15 cellular contexts compared by ENCODE assay signal in genomic region chr7:67738145-67738544, GRCh38.
A peak's percentile ranks its signal among the peaks of the same experiment; 100 is the strongest.
DNase-seq lines count a peak whose midpoint lies in the region; TF ChIP-seq lines count a peak whose summit lies in the region.
"Had no signal": no experiment of that assay in that cellular context is flagged by ENCODE, and none has a peak within 500 bp of the region (broad histone marks: within the 10 kb centered on the region; RNA-seq: fewer than 3 reads in every experiment).

No MANE protein-coding gene starts in this region.

- no peaks in the 10 kb centered on the region for H3K27me3 Mint-ChIP-seq in activated naive CD8-positive, alpha-beta T cell treated with anti-CD3 and anti-CD28 coated beads for 36 hours
- H3K27me3 Mint-ChIP-seq: CD4-positive, alpha-beta memory T cell had no signal

- BruUV-seq in A673 (replicated peaks; lab: Mats Ljungman, UMichigan): no TSS peak

- intact Hi-C loops in A673 (cut with micrococcal nuclease; ENCODE audit: unreplicated experiment): no loop called here

- no peak overlapping the region for H3K9ac ChIP-seq in SK-N-MC (ENCODE audit: insufficient read length)
- H3K9ac ChIP-seq: BLaER1 had no signal

- H3K36me3 ChIP-seq in A673 (ENCODE audit: insufficient read depth, low read length, poor library complexity, severe bottlenecking) (no peaks in the 10 kb centered on the region), SK-N-MC (ENCODE audit: insufficient read depth, low read length) (no peaks in the 10 kb centered on the region), osteoblast (ENCODE audit: insufficient read depth, low read length) (no peaks in the 10 kb centered on the region)
- H3K36me3 ChIP-seq: BLaER1 had no signal

- H4K20me1 ChIP-seq in osteoblast (ENCODE audit: insufficient read depth, low read length): no peaks in the 10 kb centered on the region
- H4K20me1 ChIP-seq: BLaER1 had no signal

- no peaks in the 10 kb centered on the region for H3K79me2 ChIP-seq in osteoblast (ENCODE audit: insufficient read depth, low read length)

- no peak for TF ChIP-seq CTCF in A673 (conservative IDR thresholded peaks at IDR 0.05; ENCODE audit: low read depth, low read length)
- TF ChIP-seq CTCF in osteoblast (IDR thresholded peaks at IDR 0.05; ENCODE audit: extremely low read depth, low read depth, low read length): no peak

- DNase-seq in A673 (ENCODE audit: low spot score) (no peak), SK-N-MC (ENCODE audit: low read depth, low spot score) (no peak), osteoblast (ENCODE audit: insufficient read length, low spot score, missing footprints) (peak; percentile 5), NCI-H526 treated with DMSO at 0.1 percent for 48 hours (lab: John Stamatoyannopoulos, UW) (no peak), NCI-H2107 (lab: John Stamatoyannopoulos, UW) (no peak)
- DNase-seq in activated naive CD8-positive, alpha-beta T cell treated with anti-CD3 and anti-CD28 coated beads for 36 hours: no peak
- DNase-seq: CD4-positive, alpha-beta memory T cell; DMS153; DMS79; GDM1; GOT3; H7; HFFc6 had no signal

- peaks cover 11% of the 10 kb centered on the region for H3K4me1 ChIP-seq in A673 (ENCODE audit: insufficient read depth, low read length, poor library complexity, severe bottlenecking)
- H3K4me1 ChIP-seq in osteoblast (ENCODE audit: insufficient read depth, low read length): no peaks in the 10 kb centered on the region
- H3K4me1 ChIP-seq: BLaER1 had no signal

- no peak overlapping the region for H3K4me3 Mint-ChIP-seq in activated naive CD8-positive, alpha-beta T cell treated with anti-CD3 and anti-CD28 coated beads for 36 hours
- H3K4me3 Mint-ChIP-seq: CD14-positive monocyte; CD4-positive, alpha-beta memory T cell; HFFc6 had no signal

- H3K27ac ChIP-seq in A673 (ENCODE audit: low read depth, low read length, poor library complexity, severe bottlenecking) (peak overlapping the region; percentile 51), SK-N-MC (peak overlapping the region; percentile 63; the same call in 1 of the 2 replicates), osteoblast (ENCODE audit: low read depth, low read length) (no peak overlapping the region)
- H3K27ac ChIP-seq: BLaER1 had no signal

- H3K36me3 Mint-ChIP-seq in activated naive CD8-positive, alpha-beta T cell treated with anti-CD3 and anti-CD28 coated beads for 36 hours: no peaks in the 10 kb centered on the region
- H3K36me3 Mint-ChIP-seq: CD14-positive monocyte; CD4-positive, alpha-beta memory T cell had no signal

- H2AFZ ChIP-seq in osteoblast (ENCODE audit: low read length): no peak overlapping the region

- no peak overlapping the region for H3K4me3 ChIP-seq in A673 (ENCODE audit: low read depth, low read length, poor library complexity, severe bottlenecking)
- H3K4me3 ChIP-seq in SK-N-MC: no peak overlapping the region
- no peak overlapping the region for H3K4me3 ChIP-seq in osteoblast (ENCODE audit: insufficient read depth, low read length)
- H3K4me3 ChIP-seq: BLaER1 had no signal

- H3K4me1 Mint-ChIP-seq in activated naive CD8-positive, alpha-beta T cell treated with anti-CD3 and anti-CD28 coated beads for 36 hours: no peaks in the 10 kb centered on the region
- H3K4me1 Mint-ChIP-seq: CD14-positive monocyte; CD4-positive, alpha-beta memory T cell had no signal

- H3K27ac Mint-ChIP-seq in activated naive CD8-positive, alpha-beta T cell treated with anti-CD3 and anti-CD28 coated beads for 36 hours: no peak overlapping the region
- H3K27ac Mint-ChIP-seq: CD14-positive monocyte; CD4-positive, alpha-beta memory T cell; HFFc6 had no signal

- H3K9me3 Mint-ChIP-seq in activated naive CD8-positive, alpha-beta T cell treated with anti-CD3 and anti-CD28 coated beads for 36 hours: peaks cover 15% of the 10 kb centered on the region

- no peaks in the 10 kb centered on the region for H3K27me3 ChIP-seq in A673 (replicated peaks; ENCODE audit: insufficient read depth, low read depth, low read length, poor library complexity)
- no peaks in the 10 kb centered on the region for H3K27me3 ChIP-seq in osteoblast (ENCODE audit: insufficient read depth, low read length)
- H3K27me3 ChIP-seq: BLaER1 had no signal

- H3K9me3 ChIP-seq in A673 (ENCODE audit: low read depth, low read length, poor library complexity, severe bottlenecking): no peaks in the 10 kb centered on the region
- H3K9me3 ChIP-seq in SK-N-MC (ENCODE audit: low read depth, low read length): no peaks in the 10 kb centered on the region
- H3K9me3 ChIP-seq in osteoblast (ENCODE audit: low read depth, low read length): no peaks in the 10 kb centered on the region

- POLR2A ChIA-PET in A673 (lab: Charles Lee; ENCODE audit: low non-redundant PET): no interaction called here

- CTCF ChIA-PET in A673 (lab: Charles Lee): no interaction called here

- no peak overlapping the region for H3K4me2 ChIP-seq in osteoblast (ENCODE audit: insufficient read depth, low read length)
- H3K4me2 ChIP-seq: BLaER1 had no signal
